Comparison of ENCODE assay signal across 25 cellular contexts in the genomic region with DNA sequence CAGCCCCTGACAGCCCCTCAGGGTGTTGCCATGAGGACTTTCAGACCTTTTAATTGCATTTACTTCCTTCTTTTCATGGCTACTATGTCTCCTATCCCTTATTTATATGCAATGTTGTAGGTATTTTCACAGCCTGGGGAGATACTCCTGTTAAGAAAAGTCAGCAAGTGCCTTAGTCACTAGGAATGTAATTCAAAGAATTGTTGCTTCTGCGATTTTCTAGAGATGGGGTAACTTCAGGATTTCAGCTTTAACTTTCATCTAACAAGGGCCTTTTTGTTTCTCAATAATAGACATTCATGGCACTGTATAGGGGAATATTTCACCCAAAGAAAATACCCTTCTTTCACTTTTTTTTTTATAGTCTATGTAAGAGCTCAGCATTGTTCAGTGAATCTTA.
"Had no signal": no experiment of that assay in that cellular context is flagged by ENCODE, and none has a peak within 500 bp of the region (broad histone marks: within the 10 kb centered on the region; RNA-seq: fewer than 3 reads in every experiment).

No MANE protein-coding gene starts in this region.

- H3K9me3 ChIP-seq: prostate gland had no signal

- H3K27me3 ChIP-seq: brain microvascular endothelial cell, heart left ventricle had no signal

- H3K36me3 ChIP-seq: brain microvascular endothelial cell, heart left ventricle, left ventricle myocardium inferior, prostate gland, thoracic aorta, WERI-Rb-1 had no signal

- H3K4me1 ChIP-seq: heart left ventricle, left ventricle myocardium inferior, prostate gland had no signal

- H3K27ac ChIP-seq: brain microvascular endothelial cell, heart left ventricle, left ventricle myocardium inferior, prostate gland, thoracic aorta, WERI-Rb-1 had no signal

- ATAC-seq: activated CD4-positive, CD25-positive, alpha-beta regulatory T cell treated with anti-CD3 and anti-CD28 coated beads, Interleukin-2, amount 50 U/mL, for 24 hours; heart left ventricle; sciatic nerve; stimulated activated naive CD8-positive, alpha-beta T cell treated with anti-CD3 and anti-CD28 coated beads, Interleukin-15, Interleukin-2, amounts not matched to agents 100 U/mL and 50 U/mL, for 24 hours; T-helper 17 cell had no signal

- DNase-seq: activated CD4-positive, alpha-beta T cell treated with anti-CD3 and anti-CD28 coated beads for 48 hours; activated CD4-positive, alpha-beta T cell treated with anti-CD3 and anti-CD28 coated beads, Interleukin-2, amount 50 U/mL, for 48 hours; activated CD8-positive, alpha-beta memory T cell treated with anti-CD3 and anti-CD28 coated beads for 24 hours; activated effector memory CD4-positive, alpha-beta T cell treated with anti-CD3 and anti-CD28 coated beads, Interleukin-2, amount 50 U/mL, for 16 hours; activated naive CD4-positive, alpha-beta T cell treated with anti-CD3 and anti-CD28 coated beads for 36 hours; activated naive CD8-positive, alpha-beta T cell treated with anti-CD3 and anti-CD28 coated beads, Interleukin-2, amount 10 ng/mL, durations not matched to agents 7 days and 5 days; amniotic stem cell; brain microvascular endothelial cell; caudate nucleus; heart left ventricle; left ventricle myocardium inferior; mucosa of descending colon; retina; stimulated activated CD4-positive, alpha-beta T cell treated with anti-CD3 and anti-CD28 coated beads, Interleukin-12 subunit alpha, Interleukin-12 subunit beta, amount 100 ng/mL, for 4 hours; stimulated activated CD4-positive, alpha-beta T cell treated with anti-CD3 and anti-CD28 coated beads, Interleukin-4, amount 100 ng/mL, for 1 hour; stimulated activated naive CD8-positive, alpha-beta T cell treated with anti-CD3 and anti-CD28 coated beads, Interleukin-15, Interleukin-2, amounts not matched to agents 100 U/mL and 50 U/mL, for 24 hours; T-helper 17 cell; T1000; WERI-Rb-1 had no signal

- H3K4me3 ChIP-seq: heart left ventricle, left ventricle myocardium inferior, lung, mucosa of descending colon, prostate gland, skin epidermis, thoracic aorta had no signal
